ENCODE assay signal across 23 cellular contexts in genomic region chrX:79466636-79467035, GRCh38.
"Had no signal": no experiment of that assay in that cellular context is flagged by ENCODE, and none has a peak within 500 bp of the region (broad histone marks: within the 10 kb centered on the region; RNA-seq: fewer than 3 reads in every experiment).

No MANE protein-coding gene starts in this region.

- H3K4me2 ChIP-seq: neural progenitor cell had no signal

- H3K9ac ChIP-seq: neural progenitor cell had no signal

- H3K27me3 Mint-ChIP-seq: activated CD4-positive, alpha-beta memory T cell treated with anti-CD3 and anti-CD28 coated beads for 36 hours; activated naive CD4-positive, alpha-beta T cell treated with anti-CD3 and anti-CD28 coated beads, Interleukin-2, amount 10 ng/mL, durations not matched to agents 7 days and 5 days; stimulated activated naive CD8-positive, alpha-beta T cell treated with anti-CD3 and anti-CD28 coated beads, Interleukin-15, amount 100 ng/mL, for 72 hours had no signal

- H3K27ac ChIP-seq: coronary artery, esophagus muscularis mucosa, gastrocnemius medialis, left ventricle myocardium inferior, neural progenitor cell, tibial nerve had no signal

- H3K27me3 ChIP-seq: esophagus muscularis mucosa, gastrocnemius medialis, neural progenitor cell, tibial nerve had no signal

- H3K9me3 Mint-ChIP-seq: activated naive CD4-positive, alpha-beta T cell treated with anti-CD3 and anti-CD28 coated beads, Interleukin-2, amount 10 ng/mL, durations not matched to agents 7 days and 5 days; stimulated activated effector memory CD8-positive, alpha-beta T cell treated with anti-CD3 and anti-CD28 coated beads, Interleukin-12 subunit alpha, Interleukin-12 subunit beta, amount 100 ng/mL, for 72 hours had no signal

- H3K9me3 ChIP-seq: esophagus muscularis mucosa, gastrocnemius medialis, left ventricle myocardium inferior, tibial nerve had no signal

- H3K36me3 ChIP-seq: esophagus muscularis mucosa, gastrocnemius medialis, left ventricle myocardium inferior, neural progenitor cell, tibial nerve had no signal

- H3K4me3 Mint-ChIP-seq: activated CD4-positive, alpha-beta memory T cell treated with anti-CD3 and anti-CD28 coated beads for 36 hours; activated naive CD4-positive, alpha-beta T cell treated with anti-CD3 and anti-CD28 coated beads, Interleukin-2, amount 10 ng/mL, durations not matched to agents 7 days and 5 days; activated T-cell treated with anti-CD3 and anti-CD28 coated beads, Interleukin-2, amount 50 U/mL, for 72 hours; mesothelial cell of epicardium; naive thymus-derived CD8-positive, alpha-beta T cell; neural progenitor cell; stimulated activated effector memory CD8-positive, alpha-beta T cell treated with anti-CD3 and anti-CD28 coated beads, Interleukin-12 subunit alpha, Interleukin-12 subunit beta, amount 100 ng/mL, for 72 hours; stimulated activated naive CD8-positive, alpha-beta T cell treated with anti-CD3 and anti-CD28 coated beads, Interleukin-15, amount 100 ng/mL, for 72 hours had no signal

- H3K27ac Mint-ChIP-seq: activated CD4-positive, alpha-beta memory T cell treated with anti-CD3 and anti-CD28 coated beads for 36 hours; activated naive CD4-positive, alpha-beta T cell treated with anti-CD3 and anti-CD28 coated beads, Interleukin-2, amount 10 ng/mL, durations not matched to agents 7 days and 5 days; activated T-cell treated with anti-CD3 and anti-CD28 coated beads, Interleukin-2, amount 50 U/mL, for 72 hours; mesothelial cell of epicardium; neural progenitor cell; stimulated activated effector memory CD8-positive, alpha-beta T cell treated with anti-CD3 and anti-CD28 coated beads, Interleukin-12 subunit alpha, Interleukin-12 subunit beta, amount 100 ng/mL, for 72 hours; stimulated activated naive CD8-positive, alpha-beta T cell treated with anti-CD3 and anti-CD28 coated beads, Interleukin-15, amount 100 ng/mL, for 72 hours had no signal

- DNase-seq: activated CD4-positive, alpha-beta memory T cell treated with anti-CD3 and anti-CD28 coated beads for 36 hours; activated CD4-positive, alpha-beta T cell treated with anti-CD3 and anti-CD28 coated beads for 4 hours; activated CD4-positive, CD25-positive, alpha-beta regulatory T cell; activated effector memory CD4-positive, alpha-beta T cell treated with Interleukin-2 at 50 U/mL for 16 hours; activated naive CD4-positive, alpha-beta T cell treated with anti-CD3 and anti-CD28 coated beads, Interleukin-2, amount 10 ng/mL, durations not matched to agents 7 days and 5 days; activated T-cell treated with anti-CD3 and anti-CD28 coated beads, Interleukin-2, amount 50 U/mL, for 72 hours; amygdala; cerebellar nuclear complex; gastrocnemius medialis; hippocampal formation; kidney glomerular epithelial cell; left ventricle myocardium inferior; naive thymus-derived CD8-positive, alpha-beta T cell; small intestine; stimulated activated CD4-positive, alpha-beta T cell treated with anti-CD3 and anti-CD28 coated beads, Interleukin-2, amount 100 ng/mL, for 24 hours; stimulated activated naive CD8-positive, alpha-beta T cell treated with anti-CD3 and anti-CD28 coated beads, Interleukin-15, amount 100 ng/mL, for 72 hours had no signal

- H3K4me1 ChIP-seq: esophagus muscularis mucosa, gastrocnemius medialis, left ventricle myocardium inferior, neural progenitor cell, tibial nerve had no signal

- ATAC-seq: activated T-cell treated with anti-CD3 and anti-CD28 coated beads, Interleukin-2, amount 50 U/mL, for 72 hours; gastrocnemius medialis; naive thymus-derived CD8-positive, alpha-beta T cell; sciatic nerve; stimulated activated effector memory CD8-positive, alpha-beta T cell treated with anti-CD3 and anti-CD28 coated beads, Interleukin-12 subunit alpha, Interleukin-12 subunit beta, amount 100 ng/mL, for 72 hours; stimulated activated naive CD8-positive, alpha-beta T cell treated with anti-CD3 and anti-CD28 coated beads, Interleukin-15, amount 100 ng/mL, for 72 hours had no signal

- H3K36me3 Mint-ChIP-seq: activated CD4-positive, alpha-beta memory T cell treated with anti-CD3 and anti-CD28 coated beads for 36 hours; activated naive CD4-positive, alpha-beta T cell treated with anti-CD3 and anti-CD28 coated beads, Interleukin-2, amount 10 ng/mL, durations not matched to agents 7 days and 5 days; mesothelial cell of epicardium; neural progenitor cell; stimulated activated effector memory CD8-positive, alpha-beta T cell treated with anti-CD3 and anti-CD28 coated beads, Interleukin-12 subunit alpha, Interleukin-12 subunit beta, amount 100 ng/mL, for 72 hours had no signal

- H2AFZ ChIP-seq: neural progenitor cell had no signal

- FAIRE-seq: small intestine had no signal

- H3K4me1 Mint-ChIP-seq: activated naive CD4-positive, alpha-beta T cell treated with anti-CD3 and anti-CD28 coated beads, Interleukin-2, amount 10 ng/mL, durations not matched to agents 7 days and 5 days; mesothelial cell of epicardium; naive thymus-derived CD8-positive, alpha-beta T cell; neural progenitor cell; stimulated activated effector memory CD8-positive, alpha-beta T cell treated with anti-CD3 and anti-CD28 coated beads, Interleukin-12 subunit alpha, Interleukin-12 subunit beta, amount 100 ng/mL, for 72 hours; stimulated activated naive CD8-positive, alpha-beta T cell treated with anti-CD3 and anti-CD28 coated beads, Interleukin-15, amount 100 ng/mL, for 72 hours had no signal

- H3K4me3 ChIP-seq: coronary artery, esophagus muscularis mucosa, gastrocnemius medialis, left ventricle myocardium inferior, neural progenitor cell, tibial nerve had no signal
